ENCODE assay signal across 19 cellular contexts in the genomic region with DNA sequence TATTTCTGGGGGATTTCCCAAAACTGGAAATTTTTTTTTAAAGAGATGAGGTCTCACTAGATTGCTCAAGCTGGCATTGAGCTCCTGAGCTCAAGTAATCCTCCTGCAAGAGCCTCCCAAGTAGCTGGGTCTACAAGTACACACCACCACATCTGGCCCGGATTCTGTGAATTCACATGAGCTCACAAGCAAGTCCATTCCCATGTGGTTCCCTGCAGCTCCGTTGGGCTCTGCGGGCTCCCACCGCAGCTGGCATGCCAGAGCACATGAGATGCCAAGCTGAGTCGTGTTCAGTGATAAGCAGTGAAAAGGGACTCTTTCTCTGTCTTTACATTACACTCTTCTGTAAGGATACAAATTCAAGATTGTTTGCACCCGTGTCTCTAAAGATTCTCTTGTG.
"Had no signal": no experiment of that assay in that cellular context is flagged by ENCODE, and none has a peak within 500 bp of the region (broad histone marks: within the 10 kb centered on the region; RNA-seq: fewer than 3 reads in every experiment).

No MANE protein-coding gene starts in this region.

- H3K27me3 ChIP-seq: dorsolateral prefrontal cortex, esophagus squamous epithelium, heart right ventricle, left lung had no signal

- DNase-seq: dorsolateral prefrontal cortex; effector CD4-positive, alpha-beta T cell; effector memory CD4-positive, alpha-beta T cell; esophagus squamous epithelium; foreskin fibroblast; foreskin melanocyte; gastrocnemius medialis; glutamatergic neuron; head of caudate nucleus; heart right ventricle; hippocampal formation; left cardiac atrium; left lung; left ventricle myocardium superior; lower lobe of right lung; mesenchymal stem cell; mucosa of descending colon; naive B cell had no signal

- H3K9me3 ChIP-seq: esophagus squamous epithelium, gastrocnemius medialis, heart right ventricle, left lung, lower lobe of right lung, mucosa of descending colon had no signal

- H3K36me3 ChIP-seq: esophagus squamous epithelium, gastrocnemius medialis, lower lobe of right lung had no signal

- H3K4me3 ChIP-seq: coronary artery, dorsolateral prefrontal cortex, esophagus squamous epithelium, gastrocnemius medialis, heart right ventricle, left lung, lower lobe of right lung, mucosa of descending colon had no signal

- H3K4me1 ChIP-seq: esophagus squamous epithelium, gastrocnemius medialis, left lung, lower lobe of right lung had no signal

- H3K27ac ChIP-seq: coronary artery, dorsolateral prefrontal cortex, esophagus squamous epithelium, gastrocnemius medialis, heart right ventricle, left lung, lower lobe of right lung had no signal
